Comparison of ENCODE assay signal across 23 cellular contexts in the genomic region with DNA sequence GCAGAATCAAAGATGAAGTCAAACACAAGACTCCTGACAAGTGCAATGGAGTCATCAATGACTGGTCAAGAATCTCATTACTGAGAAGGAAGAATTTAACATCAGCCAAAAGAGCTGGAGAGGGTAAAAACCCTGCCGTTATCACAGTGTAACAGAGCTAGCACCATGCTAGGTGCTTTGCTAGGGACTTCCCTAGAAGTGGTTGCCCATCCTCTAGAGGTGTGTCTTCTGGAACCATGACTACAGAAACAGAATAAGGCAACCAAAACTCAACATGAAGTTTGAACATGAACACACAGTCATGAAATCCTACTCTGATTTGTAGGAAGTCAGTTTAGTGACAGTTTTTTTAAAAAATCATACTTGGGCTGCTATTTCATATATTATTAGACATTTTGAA. TPM values are rescaled to one million over a fixed set of nuclear protein-coding genes. Genes with fewer than 3 reads are reported as not detected.
"Had no signal": no experiment of that assay in that cellular context is flagged by ENCODE, and none has a peak within 500 bp of the region (broad histone marks: within the 10 kb centered on the region; RNA-seq: fewer than 3 reads in every experiment).

No MANE protein-coding gene starts in this region.

- H3K27ac Mint-ChIP-seq: activated CD4-positive, alpha-beta T cell treated with anti-CD3 and anti-CD28 coated beads, Interleukin-2, amount 10 ng/mL, durations not matched to agents 24 days and 14 days; activated naive CD4-positive, alpha-beta T cell treated with anti-CD3 and anti-CD28 coated beads, Interleukin-2, amount 50 U/mL, for 24 hours had no signal

- H3K27me3 Mint-ChIP-seq: activated CD4-positive, alpha-beta T cell treated with anti-CD3 and anti-CD28 coated beads, Interleukin-2, amount 10 ng/mL, durations not matched to agents 24 days and 14 days; activated naive CD4-positive, alpha-beta T cell treated with anti-CD3 and anti-CD28 coated beads, Interleukin-2, amount 50 U/mL, for 24 hours; central memory CD8-positive, alpha-beta T cell had no signal

- H3K4me3 Mint-ChIP-seq: activated CD4-positive, alpha-beta T cell treated with anti-CD3 and anti-CD28 coated beads, Interleukin-2, amount 10 ng/mL, durations not matched to agents 24 days and 14 days; activated naive CD4-positive, alpha-beta T cell treated with anti-CD3 and anti-CD28 coated beads, Interleukin-2, amount 50 U/mL, for 24 hours; central memory CD8-positive, alpha-beta T cell had no signal

- DNase-seq: activated CD4-positive, alpha-beta T cell treated with anti-CD3 and anti-CD28 coated beads, Interleukin-2, amount 10 ng/mL, durations not matched to agents 24 days and 14 days; activated CD4-positive, alpha-beta T cell treated with anti-CD3 and anti-CD28 coated beads, Interleukin-2, amount 50 U/mL, for 48 hours; activated naive CD4-positive, alpha-beta T cell; activated T-cell treated with anti-CD3 and anti-CD28 coated beads for 4 hours; activated T-cell treated with anti-CD3 and anti-CD28 coated beads, Interleukin-2, amount 50 U/mL, for 48 hours; aorta; body of pancreas; Kasumi-1; NCI-H1105 treated with DMSO at 0.1 percent for 48 hours; NCI-H1436 treated with DMSO at 0.1 percent for 48 hours; NCI-H187; NCI-H2081; NCI-H446; NCI-H524; Peyer's patch; SHP77; SW 1271 had no signal

- H3K9me3 Mint-ChIP-seq: activated CD4-positive, alpha-beta T cell treated with anti-CD3 and anti-CD28 coated beads, Interleukin-2, amount 10 ng/mL, durations not matched to agents 24 days and 14 days; activated naive CD4-positive, alpha-beta T cell treated with anti-CD3 and anti-CD28 coated beads, Interleukin-2, amount 50 U/mL, for 24 hours; central memory CD8-positive, alpha-beta T cell had no signal

- H3K36me3 Mint-ChIP-seq: activated naive CD4-positive, alpha-beta T cell treated with anti-CD3 and anti-CD28 coated beads, Interleukin-2, amount 50 U/mL, for 24 hours had no signal

- ATAC-seq: activated CD4-positive, CD25-positive, alpha-beta regulatory T cell treated with anti-CD3 and anti-CD28 coated beads, Interleukin-2, amount 50 U/mL, for 24 hours; body of pancreas; SK-N-SH treated with all-trans-retinoic acid at 6 μM for 48 hours had no signal

RNA-seq across cellular contexts. Expression of a gene that starts 53.1 kb away (rescaled TPM):
- total RNA-seq: activated CD8-positive, alpha-beta memory T cell treated with anti-CD3 and anti-CD28 coated beads for 36 hours; T-helper 1 cell treated with Interleukin-12 subunit alpha and Interleukin-12 subunit beta and Interleukin-4 antibody, amounts not matched to agents 30 ng/mL and 1 ng/mL, for 36 hours had no signal
